Comparison of ENCODE assay signal across 8 cellular contexts in the genomic region with DNA sequence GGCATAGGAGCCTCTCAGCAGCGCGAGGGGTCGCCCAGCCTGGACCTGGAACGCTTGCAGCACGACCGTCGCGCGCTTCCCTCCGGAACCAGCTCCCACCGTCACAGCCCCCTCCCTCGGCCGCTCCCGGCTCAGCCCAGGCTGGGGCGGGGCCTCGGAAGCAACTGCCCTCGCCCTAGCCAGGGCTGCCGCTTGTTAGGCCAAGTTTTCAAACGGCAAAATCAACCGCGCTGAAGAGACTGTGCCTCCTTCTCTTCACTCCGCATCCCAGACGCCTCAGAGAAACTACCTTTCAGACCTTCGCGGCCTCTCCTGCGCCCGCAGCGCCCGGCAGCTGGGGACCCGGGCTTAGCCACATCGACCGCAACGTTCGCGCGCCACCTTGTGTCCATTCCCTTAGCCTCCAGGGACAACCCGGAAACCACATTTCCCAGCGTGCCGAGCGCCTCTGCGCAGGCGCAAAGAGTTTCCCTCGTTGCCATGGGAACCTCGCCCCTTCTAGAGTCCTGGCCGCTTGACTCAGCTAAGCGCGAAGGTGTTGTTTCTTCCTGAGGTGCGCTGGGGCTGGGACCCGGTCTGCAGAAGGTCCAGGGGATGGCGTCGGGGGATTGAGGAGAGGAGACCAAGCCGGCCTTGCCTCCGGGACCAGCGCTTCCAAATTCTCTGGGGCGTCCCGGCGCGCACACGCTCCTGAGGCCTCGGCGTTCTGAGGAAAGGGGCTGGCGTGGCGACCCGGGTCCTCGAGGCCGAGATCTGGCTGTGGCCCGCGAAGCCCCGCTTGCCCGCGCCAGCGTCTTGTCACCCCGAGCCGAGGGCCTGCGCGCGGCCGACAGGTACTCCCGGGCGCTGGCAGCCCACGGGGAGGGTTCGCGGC. TPM values are rescaled to one million over a fixed set of nuclear protein-coding genes. Genes with fewer than 3 reads are reported as not detected.
A peak's percentile ranks its signal among the peaks of the same experiment; 100 is the strongest.
DNase-seq lines count a peak whose midpoint lies in the region; ATAC-seq and TF ChIP-seq lines count a peak whose summit lies in the region.

No MANE protein-coding gene starts in this region.

- POLR2A ChIA-PET in activated CD8-positive, alpha-beta T cell treated with anti-CD3 and anti-CD28 coated beads for 36 hours (lab: Charles Lee): interaction anchor here (0.6 to 2.6 kb wide), 20 partner anchors 9 to 85 kb away, joined by 3 to 21 read pairs (median 5); a partner anchor contains a TSS

- H3K4me1 Mint-ChIP-seq in activated CD8-positive, alpha-beta T cell treated with anti-CD3 and anti-CD28 coated beads for 36 hours (ENCODE audit: low read depth): peaks cover 14% of the 10 kb centered on the region

- H3K9me3 ChIP-seq in ectodermal cell (ENCODE audit: control insufficient read depth, low read length) (no peaks in the 10 kb centered on the region), lung (ENCODE audit: control insufficient read depth in 2 of 2, insufficient read depth in 1 of 2, low read length in 1 of 2) (no peaks in the 10 kb centered on the region)

- no peaks in the 10 kb centered on the region for H3K27me3 ChIP-seq in HL-60 (ENCODE audit: insufficient read depth, poor library complexity, severe bottlenecking)
- peaks cover 29% of the 10 kb centered on the region for H3K27me3 ChIP-seq in ectodermal cell (ENCODE audit: control insufficient read depth, insufficient read depth, low read length, poor library complexity, severe bottlenecking)
- no peaks in the 10 kb centered on the region for H3K27me3 ChIP-seq in lung (ENCODE audit: control insufficient read depth, insufficient read depth)

- H3K36me3 ChIP-seq in ectodermal cell (ENCODE audit: control insufficient read depth, insufficient read depth, low read length): no peaks in the 10 kb centered on the region
- peaks cover 0 to 5% of the 10 kb centered on the region in 2 donors for H3K36me3 ChIP-seq in lung (ENCODE audit: control insufficient read depth in 2 of 2, insufficient read depth in 2 of 2, low read length in 2 of 2)

- CTCF ChIA-PET in activated CD8-positive, alpha-beta T cell treated with anti-CD3 and anti-CD28 coated beads for 36 hours (lab: Charles Lee): interaction anchor here (0.5 to 10.4 kb wide), 37 partner anchors 9 to 341 kb away, joined by 3 to 65 read pairs (median 5); a partner anchor contains a TSS

- H3K4me3 ChIP-seq in HL-60 (replicated peaks; ENCODE audit: insufficient read depth, low read length): peak overlapping the region; percentile 88
- H3K4me3 ChIP-seq in ectodermal cell (ENCODE audit: insufficient read depth, low read depth, low read length): peak overlapping the region; percentile 66
- H3K4me3 ChIP-seq in lung: peak overlapping the region; percentile 62

- H3K27me3 Mint-ChIP-seq in activated CD8-positive, alpha-beta T cell treated with anti-CD3 and anti-CD28 coated beads for 36 hours: no peaks in the 10 kb centered on the region

- H3K27ac Mint-ChIP-seq in activated CD8-positive, alpha-beta T cell treated with anti-CD3 and anti-CD28 coated beads for 36 hours: peak overlapping the region; percentile 97

- TF ChIP-seq CTCF in HL-60 (IDR thresholded peaks at IDR 0.05; ENCODE audit: insufficient read depth, low read length): peak; percentile 91
- TF ChIP-seq CTCF in activated CD8-positive, alpha-beta T cell treated with anti-CD3 and anti-CD28 coated beads for 36 hours (IDR thresholded peaks at IDR 0.05): peak; percentile 82
- TF ChIP-seq CTCF in lung (IDR thresholded peaks at IDR 0.05; ENCODE audit: control extremely low read depth, extremely low read depth): peak; percentile 91

- H3K27ac ChIP-seq in HL-60 (replicated peaks): peak overlapping the region; percentile 92
- H3K27ac ChIP-seq in ectodermal cell (ENCODE audit: insufficient read depth, low read depth, low read length, poor library complexity, severe bottlenecking): peak overlapping the region; percentile 41
- H3K27ac ChIP-seq in lung (ENCODE audit: low read depth in 1 of 2, low read length in 1 of 2): peak overlapping the region; percentile 96 to 97

- H3K9me3 Mint-ChIP-seq in activated CD8-positive, alpha-beta T cell treated with anti-CD3 and anti-CD28 coated beads for 36 hours: no peaks in the 10 kb centered on the region

- H3K4me1 ChIP-seq in ectodermal cell (ENCODE audit: control insufficient read depth, insufficient read depth, low read length): no peaks in the 10 kb centered on the region
- no peaks in the 10 kb centered on the region for H3K4me1 ChIP-seq in lung (ENCODE audit: control insufficient read depth in 2 of 2, insufficient read depth in 2 of 2, low read length in 2 of 2)

- 0 to 1% methylated on average over 83 of the region's 83 CpGs for WGBS in ectodermal cell, 2 experiments
- 0% methylated on average over 68 to 83 of the region's 83 CpGs for WGBS in lung, 2 donors

- intact Hi-C loops in activated CD8-positive, alpha-beta T cell treated with anti-CD3 and anti-CD28 coated beads for 36 hours (cut with micrococcal nuclease): loop anchor here (2.0 kb wide), 1 partner anchor 49 kb away; no protein-coding TSS in a partner anchor

- peak; percentile 94 for DNase-seq in CMK (ENCODE audit: low read depth)
- peak; percentile 88 to 96 for DNase-seq in HL-60 (ENCODE audit: low read depth in 1 of 2, low spot score in 1 of 2)
- DNase-seq in NCI-H82 treated with DMSO at 0.1 percent for 48 hours (lab: John Stamatoyannopoulos, UW; ENCODE audit: unreplicated experiment): peak; percentile 77
- DNase-seq in activated CD8-positive, alpha-beta T cell treated with anti-CD3 and anti-CD28 coated beads for 36 hours: peak; percentile 98
- peak; percentile 97 for DNase-seq in lung (ENCODE audit: low spot score)
- DNase-seq in stimulated activated CD4-positive, alpha-beta T cell treated with anti-CD3 and anti-CD28 coated beads, TNF-alpha, amount 100 ng/mL, for 24 hours (ENCODE audit: low read depth in 3 of 3): peak; percentile 98 to 99 (median 99)

- H3K36me3 Mint-ChIP-seq in activated CD8-positive, alpha-beta T cell treated with anti-CD3 and anti-CD28 coated beads for 36 hours (ENCODE audit: low read depth): peaks cover 2% of the 10 kb centered on the region

- peak overlapping the region; percentile 94 for H3K4me3 Mint-ChIP-seq in activated CD8-positive, alpha-beta T cell treated with anti-CD3 and anti-CD28 coated beads for 36 hours

- ATAC-seq in GM19455 (IDR thresholded peaks at IDR 0.05; ENCODE audit: unreplicated experiment) (peak; percentile 76), lung (ENCODE audit: insufficient read depth, low FRiP score) (peak; percentile 90)
- peak; percentile 91 for ATAC-seq in activated CD8-positive, alpha-beta T cell treated with anti-CD3 and anti-CD28 coated beads for 36 hours

RNA-seq across cellular contexts. Expression of a gene that starts 14.3 kb away (rescaled TPM):
- 1 to 10 TPM; 7.4 to 9.1 TPM for total RNA-seq in activated CD8-positive, alpha-beta T cell treated with anti-CD3 and anti-CD28 coated beads for 36 hours
- polyA plus RNA-seq in ectodermal cell (2013, experiment 1 of 4): 9.5 TPM
- 8.1 TPM for polyA plus RNA-seq in ectodermal cell (2013, experiment 2 of 4)
- 10.0 TPM for polyA plus RNA-seq in ectodermal cell (2013, experiment 3 of 4)
- 10.0 TPM for polyA plus RNA-seq in ectodermal cell (2013, experiment 4 of 4)
- 10 to 100 TPM; 31.4 to 42.7 TPM for total RNA-seq in lung
- 10 to 100 TPM; 19.0 to 23.0 TPM for polyA plus RNA-seq in lung

RNA-seq across cellular contexts. Expression of a gene that starts 28.5 kb away (rescaled TPM):
- 10 to 100 TPM; 75.4 to 78.7 TPM for total RNA-seq in activated CD8-positive, alpha-beta T cell treated with anti-CD3 and anti-CD28 coated beads for 36 hours
- 30.3 TPM for polyA plus RNA-seq in ectodermal cell (2013, experiment 1 of 4)
- polyA plus RNA-seq in ectodermal cell (2013, experiment 2 of 4): 26.9 TPM
- 25.6 TPM for polyA plus RNA-seq in ectodermal cell (2013, experiment 3 of 4)
- 26.8 TPM for polyA plus RNA-seq in ectodermal cell (2013, experiment 4 of 4)
- total RNA-seq in lung: 10 to 100 TPM; 35.9 to 86.2 TPM
- 10 to 100 TPM; 55.8 to 65.3 TPM for polyA plus RNA-seq in lung

RNA-seq across cellular contexts. Expression of a gene that starts 35.7 kb away (rescaled TPM):
- total RNA-seq in activated CD8-positive, alpha-beta T cell treated with anti-CD3 and anti-CD28 coated beads for 36 hours: 10 to 100 TPM; 34.1 to 36.1 TPM
- polyA plus RNA-seq in ectodermal cell (2013, experiment 1 of 4): 15.2 TPM
- 13.3 TPM for polyA plus RNA-seq in ectodermal cell (2013, experiment 2 of 4)
- polyA plus RNA-seq in ectodermal cell (2013, experiment 3 of 4): 12.4 TPM
- 16.6 TPM for polyA plus RNA-seq in ectodermal cell (2013, experiment 4 of 4)
- total RNA-seq in lung: 10 to 100 TPM; 27.4 to 99.6 TPM
- polyA plus RNA-seq in lung: 100 to 1,000 TPM; 103 to 183 TPM

RNA-seq across cellular contexts. Expression of a gene that starts 51.3 kb away (rescaled TPM):
- 100 to 1,000 TPM; 303 to 305 TPM for total RNA-seq in activated CD8-positive, alpha-beta T cell treated with anti-CD3 and anti-CD28 coated beads for 36 hours
- 47.7 TPM for polyA plus RNA-seq in ectodermal cell (2013, experiment 1 of 4)
- 45.8 TPM for polyA plus RNA-seq in ectodermal cell (2013, experiment 2 of 4)
- 35.1 TPM for polyA plus RNA-seq in ectodermal cell (2013, experiment 3 of 4)
- 37.3 TPM for polyA plus RNA-seq in ectodermal cell (2013, experiment 4 of 4)
- total RNA-seq in lung: 10 to 100 TPM; 37.1 to 99.8 TPM
- polyA plus RNA-seq in lung: 100 to 1,000 TPM in 1 of 2 donors, 10 to 100 TPM in 1; 95.2 to 130 TPM

RNA-seq across cellular contexts. Expression of a gene that starts 55.8 kb away (rescaled TPM):
- under 1 TPM; 0.79 to 0.81 TPM for total RNA-seq in activated CD8-positive, alpha-beta T cell treated with anti-CD3 and anti-CD28 coated beads for 36 hours
- polyA plus RNA-seq in ectodermal cell (2013, experiment 1 of 4): 0.83 TPM
- 1.00 TPM for polyA plus RNA-seq in ectodermal cell (2013, experiment 2 of 4)
- polyA plus RNA-seq in ectodermal cell (2013, experiment 3 of 4): 0.75 TPM
- 0.77 TPM for polyA plus RNA-seq in ectodermal cell (2013, experiment 4 of 4)
- total RNA-seq in lung: 1 to 10 TPM; 3.5 to 9.8 TPM
- 1 to 10 TPM; 7.6 to 10.0 TPM for polyA plus RNA-seq in lung

Comparison
In these comparisons a context has a peak if more than half of its experiments do, and no peak if none do; other contexts are left out.
1. Peak in every context shown above with its lines: DNase-seq, ATAC-seq, H3K4me3 ChIP-seq and H3K27ac ChIP-seq.
2. H3K27ac ChIP-seq: peak in every context shown above with its lines; median percentile 96 in lung; 92 in HL-60; 41 in ectodermal cell.